ENCODE assay signal across 8 cellular contexts in genomic region chr2:190882327-190882766, GRCh38. TPM values are rescaled to one million over a fixed set of nuclear protein-coding genes. Genes with fewer than 3 reads are reported as not detected.
DNase-seq lines count a peak whose midpoint lies in the region; ATAC-seq and TF ChIP-seq lines count a peak whose summit lies in the region.

No MANE protein-coding gene starts in this region.

- H3K27ac ChIP-seq in ascending aorta = peak overlapping the region; percentile 98
- peak overlapping the region; percentile 96 for H3K27ac ChIP-seq in lower lobe of right lung
- H3K27ac ChIP-seq in aorta (ENCODE audit: low read depth in 1 of 2, low read length in 2 of 2) = no peak overlapping the region

- peaks cover 0 to 25% of the 10 kb centered on the region in 2 donors for H3K4me1 ChIP-seq in ascending aorta
- H3K4me1 ChIP-seq in lower lobe of right lung = peaks cover 58% of the 10 kb centered on the region
- H3K4me1 ChIP-seq in aorta (ENCODE audit: control insufficient read depth in 1 of 2, insufficient read depth in 2 of 2, low read length in 2 of 2) = peaks cover 0 to 3% of the 10 kb centered on the region in 2 donors

- H3K27me3 ChIP-seq in ascending aorta = no peaks in the 10 kb centered on the region
- H3K27me3 ChIP-seq in lower lobe of right lung (ENCODE audit: low read depth) = no peaks in the 10 kb centered on the region
- no peaks in the 10 kb centered on the region for H3K27me3 ChIP-seq in aorta (ENCODE audit: control insufficient read depth in 1 of 2, insufficient read depth in 2 of 2, low read length in 1 of 2)

- TF ChIP-seq CTCF in ascending aorta (IDR thresholded peaks at IDR 0.05) (no peak), lower lobe of right lung (IDR thresholded peaks at IDR 0.05) (no peak)

- ATAC-seq in GM18520 (IDR thresholded peaks at IDR 0.05; ENCODE audit: unreplicated experiment) (peak; percentile 4), HG03457 (IDR thresholded peaks at IDR 0.05; ENCODE audit: unreplicated experiment) (peak; percentile 10), lower lobe of right lung (no peak), aorta (ENCODE audit: low FRiP score) (no peak), HG03280 (IDR thresholded peaks at IDR 0.05; ENCODE audit: unreplicated experiment) (no peak)

- H3K9me3 ChIP-seq in ascending aorta (no peaks in the 10 kb centered on the region), lower lobe of right lung (no peaks in the 10 kb centered on the region), aorta (ENCODE audit: control insufficient read depth, low read length) (no peaks in the 10 kb centered on the region)

- WGBS in aorta, 2 donors = 0% methylated on average over 5 of the region's 5 CpGs

- intact Hi-C loops in ascending aorta (cut with DNase I) (loop anchor here (10.0 kb wide), 1 partner anchor 1668 kb away; no protein-coding TSS in a partner anchor), lower lobe of right lung (cut with DNase I) (no loop called here), aorta (cut with DNase I) (loop anchor here in 1 of 2 donors (10.0 kb wide), 1 partner anchor 88 kb away; no protein-coding TSS in a partner anchor)

- DNase-seq in ascending aorta (ENCODE audit: low spot score in 2 of 2) (no peak), lower lobe of right lung (no peak), aorta (no peak), NCI-H524 (lab: John Stamatoyannopoulos, UW) (no peak), HPDE6-E6E7 (ENCODE audit: extremely low spot score) (no peak)

- H3K4me3 ChIP-seq in ascending aorta (peak overlapping the region; percentile 92 to 99), lower lobe of right lung (peak overlapping the region; percentile 83), aorta (ENCODE audit: low read length in 2 of 2) (peak overlapping the region; percentile 95 to 97)

- H3K36me3 ChIP-seq in ascending aorta = no peaks in the 10 kb centered on the region
- H3K36me3 ChIP-seq in lower lobe of right lung = no peaks in the 10 kb centered on the region
- H3K36me3 ChIP-seq in aorta (ENCODE audit: control insufficient read depth in 1 of 2, insufficient read depth in 2 of 2, low read length in 1 of 2) = no peaks in the 10 kb centered on the region

RNA-seq across cellular contexts. Expression of gene GLS, which starts 1.7 kb away (rescaled TPM):
- total RNA-seq in ascending aorta (132 TPM), lower lobe of right lung (180 TPM), aorta (100 to 1,000 TPM; 344 to 425 TPM)
- polyA plus RNA-seq in aorta = 100 to 1,000 TPM in 1 of 2 donors, 10 to 100 TPM in 1; 59.4 to 109 TPM

Comparison
In these comparisons a context has a peak if more than half of its experiments do, and no peak if none do; other contexts are left out.
1. ATAC-seq: peak in GM18520 (single experiment) and HG03457 (single experiment); none in lower lobe of right lung (0 of 2), aorta (single experiment) and HG03280 (single experiment).
2. H3K27ac ChIP-seq: peak in ascending aorta (2 of 2) and lower lobe of right lung (single experiment); none in aorta (0 of 2).
3. Peak in every context shown above with its lines, with median percentiles within 50 percentile points of each other: H3K4me3 ChIP-seq.